Comparison of ENCODE assay signal across 1 cellular context in the genomic region with DNA sequence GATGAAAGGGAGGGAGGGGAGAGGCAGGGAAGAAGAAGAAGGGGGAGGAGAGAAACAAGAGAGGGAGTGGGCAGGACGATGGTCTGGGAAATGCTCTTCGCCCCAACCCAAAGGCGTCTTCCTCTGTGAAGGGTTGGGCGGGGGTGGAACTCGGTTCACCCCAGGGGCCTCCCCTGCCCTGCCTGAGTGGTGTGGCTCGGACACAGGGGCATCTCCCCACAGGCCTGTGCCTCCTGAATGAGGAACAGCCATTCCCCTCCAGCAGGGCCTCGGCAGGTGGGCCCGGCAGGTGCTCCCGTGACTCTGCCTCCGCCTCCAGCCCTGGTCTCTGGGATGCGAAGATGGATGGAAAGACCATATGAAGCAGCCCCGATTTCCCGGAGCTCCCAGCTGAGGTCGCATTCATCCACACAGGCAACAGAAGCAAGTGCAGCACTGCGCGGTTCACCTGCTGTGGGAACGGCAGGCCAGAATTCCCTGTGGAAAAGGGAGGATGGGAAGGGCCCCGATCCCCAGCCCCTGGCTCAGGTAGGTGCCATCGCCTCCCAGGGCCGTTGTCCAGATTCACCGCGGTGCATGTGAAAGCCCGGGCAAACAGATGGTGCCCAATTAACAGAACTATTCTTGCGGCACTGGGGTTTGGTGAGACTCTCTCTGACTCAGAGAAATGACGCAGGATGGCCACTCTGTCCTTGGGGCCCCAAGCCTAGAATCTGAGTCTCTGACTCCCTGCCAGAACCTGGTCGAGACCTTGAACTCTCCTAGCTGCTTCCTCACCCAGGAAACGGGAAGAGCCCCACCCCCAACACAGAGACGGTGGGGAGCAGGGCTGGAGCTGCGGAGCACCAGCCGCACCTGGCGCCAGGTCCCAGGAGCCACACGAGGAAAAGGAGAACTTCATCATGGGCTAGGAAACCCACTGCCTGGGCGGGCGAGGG.
TF ChIP-seq lines count a peak whose summit lies in the region.

No MANE protein-coding gene starts in this region.

TF ChIP-seq in IMR-90, 13 proteins besides CTCF, POLR2A, EP300 and RAD21 (continued from another document):
- TF ChIP-seq CHD1 (IDR thresholded peaks at IDR 0.05; ENCODE audit: low read depth, low read length) = no peak
- no peak for TF ChIP-seq NFE2L2 (IDR thresholded peaks at IDR 0.05; ENCODE audit: low read depth, low read length)
